Comparison of ENCODE assay signal across 11 cellular contexts in genomic region chr22:26763633-26764295, GRCh38.
DNase-seq lines count a peak whose midpoint lies in the region; ATAC-seq, FAIRE-seq and TF ChIP-seq lines count a peak whose summit lies in the region.
"Had no signal": no experiment of that assay in that cellular context is flagged by ENCODE, and none has a peak within 500 bp of the region (broad histone marks: within the 10 kb centered on the region; RNA-seq: fewer than 3 reads in every experiment).

No MANE protein-coding gene starts in this region.

- no TSS peak for BruUV-seq in K562 (replicated peaks; lab: Mats Ljungman, UMichigan)

- no peak for TF ChIP-seq EP300 in K562 (IDR thresholded peaks at IDR 0.05; ENCODE audit: low read length)

- H3K27ac ChIP-seq in K562 (ENCODE audit: extremely low read depth, low read depth, low read length) = no peak overlapping the region

- no peak for FAIRE-seq in K562 (lab: Jason Lieb, UNC)

- no peak for TF ChIP-seq RAD21 in K562 (CRISPR knock-in tag; conservative IDR thresholded peaks at IDR 0.05 in 1 of 2, IDR thresholded peaks at IDR 0.05 in 1 of 2)

- no peaks in the 10 kb centered on the region for H3K9me3 ChIP-seq in K562 (replicated peaks; ENCODE audit: control insufficient read depth, insufficient read depth, low read depth, low read length)

- POLR2A ChIA-PET in K562 (lab: Yijun Ruan, JAX) = interaction anchor here (0.9 to 1.1 kb wide), 2 partner anchors 11 to 12 kb away, joined by 3 read pairs; no protein-coding TSS in a partner anchor

- no peaks in the 10 kb centered on the region for H3K4me1 ChIP-seq in K562 (replicated peaks in 1 of 2; ENCODE audit: control insufficient read depth in 2 of 2, insufficient read depth in 2 of 2, low read length in 2 of 2)

- H3K4me2 ChIP-seq in K562 (ENCODE audit: insufficient read depth, low read length) = no peak overlapping the region

- WGBS in K562 (ENCODE audit: insufficient coverage, low coverage, missing lambda C conversion rate) = 14% methylated on average over 12 of the region's 14 CpGs

- H3K36me3 ChIP-seq in K562 (ENCODE audit: control insufficient read depth, insufficient read depth, low read length) = no peaks in the 10 kb centered on the region

- H3K9ac ChIP-seq in K562 (ENCODE audit: insufficient read depth in 1 of 2, low read depth in 2 of 2, low read length in 2 of 2) = no peak overlapping the region

- in situ Hi-C loops in K562 (cut with MboI) = loop anchor here (25.0 kb wide), 2 partner anchors 1049 to 1249 kb away; partner anchors contain the start of gene MN1

- CTCF ChIA-PET in K562 (lab: Yijun Ruan, JAX; ENCODE audit: low intra/inter-chr PET ratio) = no interaction called here

- H2AFZ ChIP-seq in K562 (ENCODE audit: low read depth, low read length) = no peak overlapping the region

- H3K4me3 ChIP-seq in K562 = no peak overlapping the region

- ATAC-seq in K562 = no peak
- no peak for ATAC-seq in HG02798 (IDR thresholded peaks at IDR 0.05; ENCODE audit: poor library complexity, unreplicated experiment)
- ATAC-seq in GM19328 (IDR thresholded peaks at IDR 0.05; ENCODE audit: unreplicated experiment) = no peak
- ATAC-seq: stimulated activated naive B cell treated with anti-CD40 and anti-IgM and Interleukin-4, amounts not matched to agents 10 μg/mL and 1 μg/mL and 100 μg/mL, for 72 hours had no signal

- no peaks in the 10 kb centered on the region; a peak in 1 of 5 replicates for H3K27me3 ChIP-seq in K562 (ENCODE audit: control insufficient read depth in 2 of 2, insufficient read depth in 2 of 2, low read length in 2 of 2)

- intact Hi-C loops in K562 (cut with micrococcal nuclease) = no loop called here

- H3K9me1 ChIP-seq in K562 (ENCODE audit: control insufficient read depth, insufficient read depth, low read length) = no peaks in the 10 kb centered on the region

- H4K20me1 ChIP-seq in K562 (replicated peaks; ENCODE audit: control insufficient read depth, insufficient read depth, low read length) = 0 out of 2 replicates have a peak, but pooled peaks cover 4% of the 10 kb centered on the region

- TF ChIP-seq CTCF in K562 (IDR thresholded peaks at IDR 0.05 in 2 of 3, conservative IDR thresholded peaks at IDR 0.05 in 1 of 3; ENCODE audit: insufficient read depth in 2 of 3, low read depth in 1 of 3, low read length in 3 of 3) (peak in 1 of 3 experiments; percentile 6; a peak in 1 of 6 replicates), GM20000 (IDR thresholded peaks at IDR 0.05; ENCODE audit: extremely low read depth, missing control alignments) (no peak)

- no peaks in the 10 kb centered on the region for H3K79me2 ChIP-seq in K562 (ENCODE audit: control insufficient read depth, insufficient read depth, low read length)

- peak; percentile 32 for DNase-seq in DMS79 treated with DMSO at 0.1 percent for 48 hours (lab: John Stamatoyannopoulos, UW)
- DNase-seq in NCI-H1930 (lab: John Stamatoyannopoulos, UW) = peak; percentile 22 to 72
- no peak for DNase-seq in K562 (ENCODE audit: extremely low read depth in 1 of 4, low spot score in 3 of 4)
- DNase-seq in myocyte (ENCODE audit: low read depth) = peak; percentile 18
- no peak for DNase-seq in OCI-M2 (lab: John Stamatoyannopoulos, UW; ENCODE audit: unreplicated experiment)
- DNase-seq in GM20000 (ENCODE audit: low spot score) = no peak
- DNase-seq: caudate nucleus; GF-D8; stimulated activated naive B cell treated with anti-CD40 and anti-IgM and Interleukin-4, amounts not matched to agents 10 μg/mL and 1 μg/mL and 100 μg/mL, for 72 hours had no signal

- TF ChIP-seq POLR2A in K562 (conservative IDR thresholded peaks at IDR 0.05) = no peak

TF ChIP-seq in K562, 482 proteins besides CTCF, POLR2A, EP300 and RAD21:
- TF ChIP-seq BHLHE40 (IDR thresholded peaks at IDR 0.05; ENCODE audit: low read length) = 0 out of 2 replicates have a peak, but pooled peaks have one; percentile 22
- no peak for TF ChIP-seq ZFP36 (IDR thresholded peaks at IDR 0.05; ENCODE audit: low read depth, low read length, partially characterized antibody)
- TF ChIP-seq ZNF280A (IDR thresholded peaks at IDR 0.05; ENCODE audit: low read depth, partially characterized antibody) = no peak
- TF ChIP-seq ERF (CRISPR knock-in tag; IDR thresholded peaks at IDR 0.05) = no peak
- peak; percentile 42 for TF ChIP-seq USF2 (CRISPR knock-in tag; IDR thresholded peaks at IDR 0.05)
- peak; percentile 91 for TF ChIP-seq NFIC (IDR thresholded peaks at IDR 0.05)
- TF ChIP-seq NCOA1 (IDR thresholded peaks at IDR 0.05; ENCODE audit: low read depth) = no peak
- peak; percentile 35; the same call in 1 of the 2 replicates for TF ChIP-seq USF1 (CRISPR knock-in tag; IDR thresholded peaks at IDR 0.05)
- TF ChIP-seq STAT5A (IDR thresholded peaks at IDR 0.05; ENCODE audit: borderline replicate concordance, low read length) = no peak
- peak; percentile 73 for TF ChIP-seq NFIX (CRISPR knock-in tag; IDR thresholded peaks at IDR 0.05; ENCODE audit: low read depth)
- no peak for TF ChIP-seq E2F8 (IDR thresholded peaks at IDR 0.05; ENCODE audit: low read depth, partially characterized antibody)
- no peak for TF ChIP-seq CBX3 (IDR thresholded peaks at IDR 0.05; ENCODE audit: borderline replicate concordance in 1 of 2, low read length in 2 of 2)
- no peak for TF ChIP-seq DMBX1 (CRISPR knock-in tag; IDR thresholded peaks at IDR 0.05; ENCODE audit: borderline replicate concordance)

Comparison
In these comparisons a context has a peak if more than half of its experiments do, and no peak if none do; other contexts are left out.
1. DNase-seq: peak in DMS79 treated with DMSO at 0.1 percent for 48 hours (single experiment), NCI-H1930 (2 of 2) and myocyte (single experiment); none in K562 (0 of 4), OCI-M2 (single experiment) and GM20000 (single experiment).